21 cellular contexts compared by ENCODE assay signal in genomic region chr20:13778827-13779226, GRCh38. TPM values are rescaled to one million over a fixed set of nuclear protein-coding genes. Genes with fewer than 3 reads are reported as not detected.
A peak's percentile ranks its signal among the peaks of the same experiment; 100 is the strongest.
DNase-seq lines count a peak whose midpoint lies in the region; ATAC-seq and TF ChIP-seq lines count a peak whose summit lies in the region.
"Had no signal": no experiment of that assay in that cellular context is flagged by ENCODE, and none has a peak within 500 bp of the region (broad histone marks: within the 10 kb centered on the region; RNA-seq: fewer than 3 reads in every experiment).

No MANE protein-coding gene starts in this region.

- ATAC-seq in GM18519 (IDR thresholded peaks at IDR 0.05; ENCODE audit: low FRiP score, unreplicated experiment): peak; percentile 52
- peak; percentile 59 for ATAC-seq in GM21529 (IDR thresholded peaks at IDR 0.05; ENCODE audit: unreplicated experiment)
- ATAC-seq in HG03354 (IDR thresholded peaks at IDR 0.05; ENCODE audit: poor library complexity, severe bottlenecking, unreplicated experiment): peak; percentile 47
- ATAC-seq in psoas muscle: no peak
- no peak for ATAC-seq in body of pancreas
- ATAC-seq in GM21528 (IDR thresholded peaks at IDR 0.05; ENCODE audit: low FRiP score, unreplicated experiment): no peak
- ATAC-seq: left lobe of liver had no signal

- H3K36me3 ChIP-seq in psoas muscle (ENCODE audit: insufficient read depth in 1 of 2, low read depth in 1 of 2) (peaks cover 8 to 86% of the 10 kb centered on the region in 2 donors), body of pancreas (replicated peaks in 1 of 2; ENCODE audit: insufficient read depth in 1 of 2, low read depth in 2 of 2) (peaks cover 0 to 15% of the 10 kb centered on the region in 2 donors)

- H3K4me1 ChIP-seq in psoas muscle: peaks cover 20% of the 10 kb centered on the region
- peaks cover 6% of the 10 kb centered on the region for H3K4me1 ChIP-seq in body of pancreas

- H3K9me3 ChIP-seq in psoas muscle: no peaks in the 10 kb centered on the region
- no peaks in the 10 kb centered on the region for H3K9me3 ChIP-seq in body of pancreas
- H3K9me3 ChIP-seq: thoracic aorta had no signal

- H3K27me3 ChIP-seq in psoas muscle (ENCODE audit: insufficient read depth in 3 of 3, low read length in 2 of 3): no peaks in the 10 kb centered on the region
- no peaks in the 10 kb centered on the region for H3K27me3 ChIP-seq in body of pancreas

- TF ChIP-seq CTCF in psoas muscle (IDR thresholded peaks at IDR 0.05) (no peak), body of pancreas (IDR thresholded peaks at IDR 0.05) (no peak)

- no peak for TF ChIP-seq POLR2A in body of pancreas (IDR thresholded peaks at IDR 0.05)

- no peak overlapping the region for H3K4me3 ChIP-seq in psoas muscle
- no peak overlapping the region for H3K4me3 ChIP-seq in body of pancreas
- H3K4me3 ChIP-seq: thoracic aorta had no signal

- 93 to 98% (median 95%) methylated on average over 3 of the region's 3 CpGs for WGBS in psoas muscle, 3 donors
- WGBS in body of pancreas, 2 donors: 92 to 98% methylated on average over 3 of the region's 3 CpGs

- peak overlapping the region; percentile 65 for H3K27ac ChIP-seq in psoas muscle
- H3K27ac ChIP-seq in body of pancreas: no peak overlapping the region
- H3K27ac ChIP-seq: thoracic aorta had no signal

- intact Hi-C loops in psoas muscle (cut with DNase I) (loop anchor here in 1 of 2 donors (10.0 kb wide), 1 partner anchor 144 kb away; the partner anchor contains the start of gene TASP1), body of pancreas (cut with DNase I) (no loop called here)

- DNase-seq in psoas muscle: no peak
- no peak for DNase-seq in body of pancreas
- no peak for DNase-seq in stimulated activated CD4-positive, alpha-beta T cell treated with anti-CD3 and anti-CD28 coated beads, Interleukin-15, amount 100 ng/mL, for 24 hours
- DNase-seq: activated CD4-positive, alpha-beta T cell treated with anti-CD3 and anti-CD28 coated beads for 1 hour; activated CD8-positive, alpha-beta memory T cell treated with anti-CD3 and anti-CD28 coated beads, Interleukin-2, amount 50 U/mL, for 4 hours; activated naive CD4-positive, alpha-beta T cell treated with anti-CD3 and anti-CD28 coated beads, Interleukin-2, amount 50 U/mL, for 16 hours; C1 segment of cervical spinal cord; cortex of kidney; DMS153; foreskin melanocyte; NCI-H2029; NCI-H510A; occipital lobe; SIG-M5; T-helper 2 cell had no signal

RNA-seq across cellular contexts. Expression of gene ESF1, which starts 5.9 kb away (rescaled TPM):
- total RNA-seq in psoas muscle: 10 to 100 TPM; 15.1 to 22.8 (median 19.5) TPM
- polyA plus RNA-seq in psoas muscle: 10 to 100 TPM in 2 of 3 donors, 1 to 10 TPM in 1; 9.0 to 20.7 (median 12.5) TPM
- total RNA-seq in body of pancreas: 10 to 100 TPM; 12.5 to 16.5 TPM

RNA-seq across cellular contexts. Expression of gene NDUFAF5, which starts 6.0 kb away (rescaled TPM):
- total RNA-seq in psoas muscle: 10 to 100 TPM; 28.2 to 49.7 (median 44.2) TPM
- polyA plus RNA-seq in psoas muscle: 10 to 100 TPM; 32.5 to 44.4 (median 39.7) TPM
- total RNA-seq in body of pancreas: 1 to 10 TPM; 4.4 to 6.3 TPM

Comparison
In these comparisons a context has a peak if more than half of its experiments do, and no peak if none do; other contexts are left out.
1. ATAC-seq: peak in GM18519 (single experiment), GM21529 (single experiment) and HG03354 (single experiment); none in psoas muscle (0 of 4), body of pancreas (single experiment) and GM21528 (single experiment).
2. RNA of gene NDUFAF5, which starts 6.0 kb away (total RNA-seq): 28.2 to 49.7 TPM in psoas muscle; 4.4 to 6.3 TPM in body of pancreas; every median in the first group is over 4 times any median in the second.